1 cellular context compared by ENCODE assay signal in the genomic region with DNA sequence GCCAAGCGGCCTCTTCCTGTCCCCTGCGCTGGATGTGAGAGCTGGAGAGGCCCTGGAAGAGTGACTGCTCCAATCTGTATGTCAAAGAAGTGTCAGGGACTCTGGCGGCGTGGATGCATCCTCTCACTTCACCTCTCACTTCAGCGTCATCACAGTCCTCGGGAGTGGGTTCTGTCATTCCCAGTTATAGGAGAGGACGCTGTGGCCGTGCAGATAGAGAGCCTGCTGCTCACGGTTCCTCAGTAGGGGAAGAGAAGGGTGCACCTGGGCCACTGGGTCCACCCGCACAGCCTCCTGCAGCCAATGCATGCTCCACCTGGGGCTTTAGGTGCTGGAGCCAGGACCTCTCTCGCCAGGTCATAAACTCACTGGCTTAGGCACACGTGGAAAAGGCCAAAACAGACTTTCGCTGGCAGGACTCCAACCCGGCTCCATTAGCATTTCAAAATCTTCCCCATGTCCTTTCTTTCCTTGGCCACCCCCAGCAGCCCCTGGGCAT.
TF ChIP-seq lines count a peak whose summit lies in the region.

No MANE protein-coding gene starts in this region.

TF ChIP-seq in GM23338, 12 proteins besides CTCF, POLR2A, EP300 and RAD21:
- TF ChIP-seq, protein P1, sequence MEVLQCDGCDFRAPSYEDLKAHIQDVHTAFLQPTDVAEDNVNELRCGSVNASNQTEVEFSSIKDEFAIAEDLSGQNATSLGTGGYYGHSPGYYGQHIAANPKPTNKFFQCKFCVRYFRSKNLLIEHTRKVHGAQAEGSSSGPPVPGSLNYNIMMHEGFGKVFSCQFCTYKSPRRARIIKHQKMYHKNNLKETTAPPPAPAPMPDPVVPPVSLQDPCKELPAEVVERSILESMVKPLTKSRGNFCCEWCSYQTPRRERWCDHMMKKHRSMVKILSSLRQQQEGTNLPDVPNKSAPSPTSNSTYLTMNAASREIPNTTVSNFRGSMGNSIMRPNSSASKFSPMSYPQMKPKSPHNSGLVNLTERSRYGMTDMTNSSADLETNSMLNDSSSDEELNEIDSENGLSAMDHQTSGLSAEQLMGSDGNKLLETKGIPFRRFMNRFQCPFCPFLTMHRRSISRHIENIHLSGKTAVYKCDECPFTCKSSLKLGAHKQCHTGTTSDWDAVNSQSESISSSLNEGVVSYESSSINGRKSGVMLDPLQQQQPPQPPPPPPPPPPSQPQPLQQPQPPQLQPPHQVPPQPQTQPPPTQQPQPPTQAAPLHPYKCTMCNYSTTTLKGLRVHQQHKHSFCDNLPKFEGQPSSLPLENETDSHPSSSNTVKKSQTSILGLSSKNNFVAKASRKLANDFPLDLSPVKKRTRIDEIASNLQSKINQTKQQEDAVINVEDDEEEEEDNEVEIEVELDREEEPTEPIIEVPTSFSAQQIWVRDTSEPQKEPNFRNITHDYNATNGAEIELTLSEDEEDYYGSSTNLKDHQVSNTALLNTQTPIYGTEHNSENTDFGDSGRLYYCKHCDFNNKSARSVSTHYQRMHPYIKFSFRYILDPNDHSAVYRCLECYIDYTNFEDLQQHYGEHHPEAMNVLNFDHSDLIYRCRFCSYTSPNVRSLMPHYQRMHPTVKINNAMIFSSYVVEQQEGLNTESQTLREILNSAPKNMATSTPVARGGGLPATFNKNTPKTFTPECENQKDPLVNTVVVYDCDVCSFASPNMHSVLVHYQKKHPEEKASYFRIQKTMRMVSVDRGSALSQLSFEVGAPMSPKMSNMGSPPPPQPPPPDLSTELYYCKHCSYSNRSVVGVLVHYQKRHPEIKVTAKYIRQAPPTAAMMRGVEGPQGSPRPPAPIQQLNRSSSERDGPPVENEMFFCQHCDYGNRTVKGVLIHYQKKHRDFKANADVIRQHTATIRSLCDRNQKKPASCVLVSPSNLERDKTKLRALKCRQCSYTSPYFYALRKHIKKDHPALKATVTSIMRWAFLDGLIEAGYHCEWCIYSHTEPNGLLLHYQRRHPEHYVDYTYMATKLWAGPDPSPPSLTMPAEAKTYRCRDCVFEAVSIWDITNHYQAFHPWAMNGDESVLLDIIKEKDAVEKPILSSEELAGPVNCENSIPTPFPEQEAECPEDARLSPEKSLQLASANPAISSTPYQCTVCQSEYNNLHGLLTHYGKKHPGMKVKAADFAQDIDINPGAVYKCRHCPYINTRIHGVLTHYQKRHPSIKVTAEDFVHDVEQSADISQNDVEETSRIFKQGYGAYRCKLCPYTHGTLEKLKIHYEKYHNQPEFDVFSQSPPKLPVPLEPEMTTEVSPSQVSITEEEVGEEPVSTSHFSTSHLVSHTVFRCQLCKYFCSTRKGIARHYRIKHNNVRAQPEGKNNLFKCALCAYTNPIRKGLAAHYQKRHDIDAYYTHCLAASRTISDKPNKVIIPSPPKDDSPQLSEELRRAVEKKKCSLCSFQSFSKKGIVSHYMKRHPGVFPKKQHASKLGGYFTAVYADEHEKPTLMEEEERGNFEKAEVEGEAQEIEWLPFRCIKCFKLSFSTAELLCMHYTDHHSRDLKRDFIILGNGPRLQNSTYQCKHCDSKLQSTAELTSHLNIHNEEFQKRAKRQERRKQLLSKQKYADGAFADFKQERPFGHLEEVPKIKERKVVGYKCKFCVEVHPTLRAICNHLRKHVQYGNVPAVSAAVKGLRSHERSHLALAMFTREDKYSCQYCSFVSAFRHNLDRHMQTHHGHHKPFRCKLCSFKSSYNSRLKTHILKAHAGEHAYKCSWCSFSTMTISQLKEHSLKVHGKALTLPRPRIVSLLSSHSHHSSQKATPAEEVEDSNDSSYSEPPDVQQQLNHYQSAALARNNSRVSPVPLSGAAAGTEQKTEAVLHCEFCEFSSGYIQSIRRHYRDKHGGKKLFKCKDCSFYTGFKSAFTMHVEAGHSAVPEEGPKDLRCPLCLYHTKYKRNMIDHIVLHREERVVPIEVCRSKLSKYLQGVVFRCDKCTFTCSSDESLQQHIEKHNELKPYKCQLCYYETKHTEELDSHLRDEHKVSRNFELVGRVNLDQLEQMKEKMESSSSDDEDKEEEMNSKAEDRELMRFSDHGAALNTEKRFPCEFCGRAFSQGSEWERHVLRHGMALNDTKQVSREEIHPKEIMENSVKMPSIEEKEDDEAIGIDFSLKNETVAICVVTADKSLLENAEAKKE (CRISPR knock-in tag; IDR thresholded peaks at IDR 0.05), result no peak
- TF ChIP-seq JUNB (IDR thresholded peaks at IDR 0.05; ENCODE audit: unreplicated experiment), result no peak
- no peak for TF ChIP-seq NANOG (IDR thresholded peaks at IDR 0.05; ENCODE audit: borderline replicate concordance)
- TF ChIP-seq STAT1 (IDR thresholded peaks at IDR 0.05; ENCODE audit: unreplicated experiment), result no peak
- TF ChIP-seq EZH2 (IDR thresholded peaks at IDR 0.05; ENCODE audit: low read depth, unreplicated experiment), result no peak
- TF ChIP-seq, protein P2, sequence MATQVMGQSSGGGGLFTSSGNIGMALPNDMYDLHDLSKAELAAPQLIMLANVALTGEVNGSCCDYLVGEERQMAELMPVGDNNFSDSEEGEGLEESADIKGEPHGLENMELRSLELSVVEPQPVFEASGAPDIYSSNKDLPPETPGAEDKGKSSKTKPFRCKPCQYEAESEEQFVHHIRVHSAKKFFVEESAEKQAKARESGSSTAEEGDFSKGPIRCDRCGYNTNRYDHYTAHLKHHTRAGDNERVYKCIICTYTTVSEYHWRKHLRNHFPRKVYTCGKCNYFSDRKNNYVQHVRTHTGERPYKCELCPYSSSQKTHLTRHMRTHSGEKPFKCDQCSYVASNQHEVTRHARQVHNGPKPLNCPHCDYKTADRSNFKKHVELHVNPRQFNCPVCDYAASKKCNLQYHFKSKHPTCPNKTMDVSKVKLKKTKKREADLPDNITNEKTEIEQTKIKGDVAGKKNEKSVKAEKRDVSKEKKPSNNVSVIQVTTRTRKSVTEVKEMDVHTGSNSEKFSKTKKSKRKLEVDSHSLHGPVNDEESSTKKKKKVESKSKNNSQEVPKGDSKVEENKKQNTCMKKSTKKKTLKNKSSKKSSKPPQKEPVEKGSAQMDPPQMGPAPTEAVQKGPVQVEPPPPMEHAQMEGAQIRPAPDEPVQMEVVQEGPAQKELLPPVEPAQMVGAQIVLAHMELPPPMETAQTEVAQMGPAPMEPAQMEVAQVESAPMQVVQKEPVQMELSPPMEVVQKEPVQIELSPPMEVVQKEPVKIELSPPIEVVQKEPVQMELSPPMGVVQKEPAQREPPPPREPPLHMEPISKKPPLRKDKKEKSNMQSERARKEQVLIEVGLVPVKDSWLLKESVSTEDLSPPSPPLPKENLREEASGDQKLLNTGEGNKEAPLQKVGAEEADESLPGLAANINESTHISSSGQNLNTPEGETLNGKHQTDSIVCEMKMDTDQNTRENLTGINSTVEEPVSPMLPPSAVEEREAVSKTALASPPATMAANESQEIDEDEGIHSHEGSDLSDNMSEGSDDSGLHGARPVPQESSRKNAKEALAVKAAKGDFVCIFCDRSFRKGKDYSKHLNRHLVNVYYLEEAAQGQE (IDR thresholded peaks at IDR 0.05; ENCODE audit: unreplicated experiment), result no peak
- no peak for TF ChIP-seq ZNF114 (CRISPR knock-in tag; IDR thresholded peaks at IDR 0.05)
- TF ChIP-seq, protein P3, sequence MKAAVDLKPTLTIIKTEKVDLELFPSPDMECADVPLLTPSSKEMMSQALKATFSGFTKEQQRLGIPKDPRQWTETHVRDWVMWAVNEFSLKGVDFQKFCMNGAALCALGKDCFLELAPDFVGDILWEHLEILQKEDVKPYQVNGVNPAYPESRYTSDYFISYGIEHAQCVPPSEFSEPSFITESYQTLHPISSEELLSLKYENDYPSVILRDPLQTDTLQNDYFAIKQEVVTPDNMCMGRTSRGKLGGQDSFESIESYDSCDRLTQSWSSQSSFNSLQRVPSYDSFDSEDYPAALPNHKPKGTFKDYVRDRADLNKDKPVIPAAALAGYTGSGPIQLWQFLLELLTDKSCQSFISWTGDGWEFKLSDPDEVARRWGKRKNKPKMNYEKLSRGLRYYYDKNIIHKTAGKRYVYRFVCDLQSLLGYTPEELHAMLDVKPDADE (IDR thresholded peaks at IDR 0.05), result no peak
- no peak for TF ChIP-seq POLR2AphosphoS5 (IDR thresholded peaks at IDR 0.05; ENCODE audit: low read depth)
- no peak for TF ChIP-seq EZH2phosphoT487 (IDR thresholded peaks at IDR 0.05; ENCODE audit: unreplicated experiment)
- no peak for TF ChIP-seq ZNF331 (CRISPR knock-in tag; IDR thresholded peaks at IDR 0.05; ENCODE audit: low read depth)
- TF ChIP-seq CREB1 (CRISPR knock-in tag; IDR thresholded peaks at IDR 0.05; ENCODE audit: low read depth), result no peak
